In genomic region chr13:20475927-20476691, GRCh38 we compare ENCODE assay signal across 8 cellular contexts. TPM values are rescaled to one million over a fixed set of nuclear protein-coding genes. Genes with fewer than 3 reads are reported as not detected.
DNase-seq lines count a peak whose midpoint lies in the region; ATAC-seq and FAIRE-seq lines count a peak whose summit lies in the region.

No MANE protein-coding gene starts in this region.

- POLR2A ChIA-PET in activated CD4-positive, alpha-beta memory T cell treated with anti-CD3 and anti-CD28 coated beads, Interleukin-2, amount 10 ng/mL, durations not matched to agents 7 days and 5 days (lab: Charles Lee) = interaction anchor here (0.8 to 2.7 kb wide), 12 partner anchors 19 to 426 kb away, joined by 3 to 22 read pairs (median 4); partner anchors contain the start of genes CRYL1 and XPO4

- H3K9me3 Mint-ChIP-seq in activated CD4-positive, alpha-beta memory T cell treated with anti-CD3 and anti-CD28 coated beads, Interleukin-2, amount 10 ng/mL, durations not matched to agents 7 days and 5 days = no peaks in the 10 kb centered on the region
- peaks cover 0 to 3% of the 10 kb centered on the region in 2 donors for H3K9me3 Mint-ChIP-seq in stimulated activated naive B cell treated with anti-CD40 and anti-IgM and Interleukin-4, amounts not matched to agents 10 μg/mL and 1 μg/mL and 100 μg/mL, for 72 hours

- no peaks in the 10 kb centered on the region for H3K27me3 Mint-ChIP-seq in activated CD4-positive, alpha-beta memory T cell treated with anti-CD3 and anti-CD28 coated beads, Interleukin-2, amount 10 ng/mL, durations not matched to agents 7 days and 5 days
- no peaks in the 10 kb centered on the region for H3K27me3 Mint-ChIP-seq in stimulated activated naive B cell treated with anti-CD40 and anti-IgM and Interleukin-4, amounts not matched to agents 10 μg/mL and 1 μg/mL and 100 μg/mL, for 72 hours

- peak overlapping the region; percentile 94 for H3K27ac ChIP-seq in BLaER1

- no peaks in the 10 kb centered on the region; the same call in 1 of the 2 replicates for H3K36me3 ChIP-seq in BLaER1

- no peaks in the 10 kb centered on the region for H3K36me3 Mint-ChIP-seq in activated CD4-positive, alpha-beta memory T cell treated with anti-CD3 and anti-CD28 coated beads, Interleukin-2, amount 10 ng/mL, durations not matched to agents 7 days and 5 days (ENCODE audit: low read depth)
- H3K36me3 Mint-ChIP-seq in stimulated activated naive B cell treated with anti-CD40 and anti-IgM and Interleukin-4, amounts not matched to agents 10 μg/mL and 1 μg/mL and 100 μg/mL, for 72 hours = peaks cover 0 to 4% of the 10 kb centered on the region in 2 donors

- CTCF ChIA-PET in activated CD4-positive, alpha-beta memory T cell treated with anti-CD3 and anti-CD28 coated beads, Interleukin-2, amount 10 ng/mL, durations not matched to agents 7 days and 5 days (lab: Charles Lee) = interaction anchor here (0.9 to 2.8 kb wide), 7 partner anchors 10 to 352 kb away, joined by 3 to 16 read pairs (median 4); no protein-coding TSS in a partner anchor

- H3K4me1 Mint-ChIP-seq in activated CD4-positive, alpha-beta memory T cell treated with anti-CD3 and anti-CD28 coated beads, Interleukin-2, amount 10 ng/mL, durations not matched to agents 7 days and 5 days = peaks cover 36% of the 10 kb centered on the region
- H3K4me1 Mint-ChIP-seq in stimulated activated naive B cell treated with anti-CD40 and anti-IgM and Interleukin-4, amounts not matched to agents 10 μg/mL and 1 μg/mL and 100 μg/mL, for 72 hours = peaks cover 25 to 41% of the 10 kb centered on the region in 2 donors

- peak; percentile 83 for DNase-seq in activated CD4-positive, alpha-beta memory T cell treated with anti-CD3 and anti-CD28 coated beads, Interleukin-2, amount 10 ng/mL, durations not matched to agents 7 days and 5 days
- peak; percentile 64 for DNase-seq in islet precursor cell
- peak; percentile 27 for DNase-seq in stimulated activated naive B cell treated with anti-CD40 and anti-IgM and Interleukin-4, amounts not matched to agents 10 μg/mL and 1 μg/mL and 100 μg/mL, for 72 hours
- DNase-seq in frontal cortex (ENCODE audit: low spot score in 2 of 2) = no peak
- DNase-seq in EL = no peak

- peak overlapping the region; percentile 69 for H3K4me3 Mint-ChIP-seq in activated CD4-positive, alpha-beta memory T cell treated with anti-CD3 and anti-CD28 coated beads, Interleukin-2, amount 10 ng/mL, durations not matched to agents 7 days and 5 days
- peak overlapping the region; percentile 64 to 70 for H3K4me3 Mint-ChIP-seq in stimulated activated naive B cell treated with anti-CD40 and anti-IgM and Interleukin-4, amounts not matched to agents 10 μg/mL and 1 μg/mL and 100 μg/mL, for 72 hours

- peaks cover 6% of the 10 kb centered on the region for H3K9me3 ChIP-seq in BLaER1

- peaks cover 77% of the 10 kb centered on the region for H3K4me1 ChIP-seq in BLaER1

- peak overlapping the region; percentile 81 for H3K9ac ChIP-seq in BLaER1

- H3K27ac Mint-ChIP-seq in activated CD4-positive, alpha-beta memory T cell treated with anti-CD3 and anti-CD28 coated beads, Interleukin-2, amount 10 ng/mL, durations not matched to agents 7 days and 5 days = peak overlapping the region; percentile 97
- H3K27ac Mint-ChIP-seq in stimulated activated naive B cell treated with anti-CD40 and anti-IgM and Interleukin-4, amounts not matched to agents 10 μg/mL and 1 μg/mL and 100 μg/mL, for 72 hours = peak overlapping the region; percentile 92

- peak overlapping the region; percentile 54 for H3K4me3 ChIP-seq in BLaER1

- no peak for FAIRE-seq in frontal cortex (lab: Jason Lieb, UNC)

- H3K4me2 ChIP-seq in BLaER1 = peak overlapping the region; percentile 97

- no peaks in the 10 kb centered on the region for H3K27me3 ChIP-seq in BLaER1

- ATAC-seq in GM19438 (IDR thresholded peaks at IDR 0.05; ENCODE audit: low read depth, unreplicated experiment) (peak; percentile 99), HG03442 (IDR thresholded peaks at IDR 0.05; ENCODE audit: unreplicated experiment) (peak; percentile 98)
- ATAC-seq in stimulated activated naive B cell treated with anti-CD40 and anti-IgM and Interleukin-4, amounts not matched to agents 10 μg/mL and 1 μg/mL and 100 μg/mL, for 72 hours (replicated peaks) = peak; percentile 92 to 98

- no peaks in the 10 kb centered on the region for H4K20me1 ChIP-seq in BLaER1

RNA-seq across cellular contexts. Expression of gene CRYL1, which starts 49.5 kb away (rescaled TPM):
- 10 to 100 TPM; 20.1 to 22.8 TPM for total RNA-seq in activated CD4-positive, alpha-beta memory T cell treated with anti-CD3 and anti-CD28 coated beads, Interleukin-2, amount 10 ng/mL, durations not matched to agents 7 days and 5 days
- total RNA-seq in frontal cortex = 14.3 TPM

Comparison
In these comparisons a context has a peak if more than half of its experiments do, and no peak if none do; other contexts are left out.
1. DNase-seq: peak in activated CD4-positive, alpha-beta memory T cell treated with anti-CD3 and anti-CD28 coated beads, Interleukin-2, amount 10 ng/mL, durations not matched to agents 7 days and 5 days (single experiment), islet precursor cell (single experiment) and stimulated activated naive B cell treated with anti-CD40 and anti-IgM and Interleukin-4, amounts not matched to agents 10 μg/mL and 1 μg/mL and 100 μg/mL, for 72 hours (single experiment); none in frontal cortex (0 of 2) and EL (single experiment).
2. Peak in every context shown above with its lines, with median percentiles within 50 percentile points of each other: ATAC-seq.